In genomic region chr18:58113337-58113736, GRCh38 we compare ENCODE assay signal across 16 cellular contexts.
DNase-seq lines count a peak whose midpoint lies in the region; ATAC-seq and TF ChIP-seq lines count a peak whose summit lies in the region.
"Had no signal": no experiment of that assay in that cellular context is flagged by ENCODE, and none has a peak within 500 bp of the region (broad histone marks: within the 10 kb centered on the region; RNA-seq: fewer than 3 reads in every experiment).

No MANE protein-coding gene starts in this region.

- peaks cover 4% of the 10 kb centered on the region for H3K36me3 Mint-ChIP-seq in mesothelial cell of epicardium
- H3K36me3 Mint-ChIP-seq: activated naive CD8-positive, alpha-beta T cell treated with anti-CD3 and anti-CD28 coated beads, Interleukin-2, amount 10 ng/mL, durations not matched to agents 7 days and 5 days had no signal

- peak overlapping the region; percentile 39; the same call in 1 of the 2 replicates for H3K4me2 ChIP-seq in BLaER1
- H3K4me2 ChIP-seq in neuronal stem cell (ENCODE audit: insufficient read depth, low read length, poor library complexity, severe bottlenecking), result no peak overlapping the region

- H3K79me1 ChIP-seq in neuronal stem cell (ENCODE audit: low read depth, low read length), result no peaks in the 10 kb centered on the region

- no peak overlapping the region for H2AK5ac ChIP-seq in neuronal stem cell (ENCODE audit: low read depth, low read length)

- H3K27ac ChIP-seq in BLaER1, result no peak overlapping the region
- H3K27ac ChIP-seq in neuronal stem cell (replicated peaks; ENCODE audit: low read length), result no peak overlapping the region
- H3K27ac ChIP-seq: heart right ventricle, psoas muscle, thoracic aorta had no signal

- H3K4me1 ChIP-seq in BLaER1 (peaks cover 18% of the 10 kb centered on the region), neuronal stem cell (ENCODE audit: control insufficient read depth in 2 of 2, insufficient read depth in 1 of 2, low read depth in 1 of 2, low read length in 2 of 2) (peaks cover 9 to 14% of the 10 kb centered on the region in 2 donors)
- H3K4me1 ChIP-seq: psoas muscle had no signal

- ATAC-seq in GM18867 (IDR thresholded peaks at IDR 0.05; ENCODE audit: unreplicated experiment) (peak; percentile 59), GM21723 (IDR thresholded peaks at IDR 0.05; ENCODE audit: unreplicated experiment) (peak; percentile 65), HG03460 (IDR thresholded peaks at IDR 0.05; ENCODE audit: unreplicated experiment) (peak; percentile 78)
- ATAC-seq: heart right ventricle, left cardiac atrium, psoas muscle had no signal

- no peak overlapping the region for H2AFZ ChIP-seq in neuronal stem cell (ENCODE audit: low read length)

- H4K8ac ChIP-seq in neuronal stem cell (ENCODE audit: low read depth, low read length), result no peak overlapping the region

- H3K4me3 ChIP-seq in BLaER1 (no peak overlapping the region), neuronal stem cell (ENCODE audit: low read length in 2 of 2) (no peak overlapping the region)
- H3K4me3 ChIP-seq: heart right ventricle, psoas muscle, thoracic aorta had no signal

- H3K27me3 ChIP-seq in BLaER1 (no peaks in the 10 kb centered on the region), neuronal stem cell (ENCODE audit: control insufficient read depth in 3 of 3, insufficient read depth in 3 of 3, low read depth in 1 of 3, low read length in 3 of 3) (no peaks in the 10 kb centered on the region)
- H3K27me3 ChIP-seq: heart right ventricle had no signal

- no peak for TF ChIP-seq CTCF in mesothelial cell of epicardium (IDR thresholded peaks at IDR 0.05; ENCODE audit: unreplicated experiment)

- no peak overlapping the region for H3K27ac Mint-ChIP-seq in mesothelial cell of epicardium
- H3K27ac Mint-ChIP-seq: activated naive CD8-positive, alpha-beta T cell treated with anti-CD3 and anti-CD28 coated beads, Interleukin-2, amount 10 ng/mL, durations not matched to agents 7 days and 5 days had no signal

- H3K4me1 Mint-ChIP-seq in mesothelial cell of epicardium, result peaks cover 25% of the 10 kb centered on the region

- H3K4ac ChIP-seq in neuronal stem cell (ENCODE audit: low read length), result no peak overlapping the region

- no peak overlapping the region for H3K18ac ChIP-seq in neuronal stem cell (ENCODE audit: low read length)

- H4K91ac ChIP-seq in neuronal stem cell (ENCODE audit: low read depth, low read length, poor library complexity), result no peak overlapping the region

- H4K20me1 ChIP-seq in BLaER1, result peaks cover 38% of the 10 kb centered on the region; the same call in 1 of the 2 replicates

- H3K27me3 Mint-ChIP-seq in mesothelial cell of epicardium (ENCODE audit: low read depth), result no peaks in the 10 kb centered on the region

- no peak for DNase-seq in mesothelial cell of epicardium (ENCODE audit: low spot score in 2 of 2, unreplicated experiment in 2 of 2)
- no peak for DNase-seq in EL
- DNase-seq in NCI-H2107 treated with DMSO at 0.1 percent for 48 hours (lab: John Stamatoyannopoulos, UW; ENCODE audit: unreplicated experiment), result no peak
- no peak for DNase-seq in neuronal stem cell (ENCODE audit: low spot score)
- DNase-seq: activated naive CD8-positive, alpha-beta T cell treated with anti-CD3 and anti-CD28 coated beads, Interleukin-2, amount 10 ng/mL, durations not matched to agents 7 days and 5 days; heart right ventricle; left cardiac atrium; NCI-H2029 treated with DMSO at 0.1 percent for 48 hours; NCI-H526 treated with DMSO at 0.1 percent for 48 hours; psoas muscle; stimulated activated CD4-positive, alpha-beta T cell treated with anti-CD3 and anti-CD28 coated beads, Interleukin-15, amount 100 ng/mL, for 24 hours had no signal

- no peaks in the 10 kb centered on the region for H3K9me3 Mint-ChIP-seq in mesothelial cell of epicardium
- H3K9me3 Mint-ChIP-seq: activated naive CD8-positive, alpha-beta T cell treated with anti-CD3 and anti-CD28 coated beads, Interleukin-2, amount 10 ng/mL, durations not matched to agents 7 days and 5 days had no signal

- H3K14ac ChIP-seq in neuronal stem cell (ENCODE audit: low read length), result no peak overlapping the region

- H3K36me3 ChIP-seq in BLaER1, result no peaks in the 10 kb centered on the region
- no peaks in the 10 kb centered on the region for H3K36me3 ChIP-seq in neuronal stem cell (replicated peaks in 1 of 2; ENCODE audit: control insufficient read depth in 2 of 2, insufficient read depth in 2 of 2, low read length in 2 of 2)
- H3K36me3 ChIP-seq: heart right ventricle, thoracic aorta had no signal

- no peak overlapping the region for H3K23ac ChIP-seq in neuronal stem cell (ENCODE audit: low read depth, low read length, poor library complexity)

- H3K9me3 ChIP-seq in BLaER1, result no peaks in the 10 kb centered on the region
- H3K9me3 ChIP-seq in neuronal stem cell (replicated peaks in 1 of 2; ENCODE audit: control insufficient read depth in 2 of 2, insufficient read depth in 1 of 2, low read depth in 1 of 2, low read length in 2 of 2), result no peaks in the 10 kb centered on the region
- H3K9me3 ChIP-seq: heart right ventricle, psoas muscle, thoracic aorta had no signal

- no peak overlapping the region for H3K4me3 Mint-ChIP-seq in mesothelial cell of epicardium
- H3K4me3 Mint-ChIP-seq: activated naive CD8-positive, alpha-beta T cell treated with anti-CD3 and anti-CD28 coated beads, Interleukin-2, amount 10 ng/mL, durations not matched to agents 7 days and 5 days had no signal

- no peak overlapping the region for H2BK120ac ChIP-seq in neuronal stem cell (ENCODE audit: low read depth, low read length)

- no peak overlapping the region for H2BK5ac ChIP-seq in neuronal stem cell (ENCODE audit: low read length)

- WGBS in neuronal stem cell (ENCODE audit: extremely low coverage in 2 of 2, insufficient read length in 2 of 2, insufficient replicate concordance in 1 of 2), 2 donors, result no CpG with 5 or more reads among the region's 3 CpGs

- no peak overlapping the region for H2BK12ac ChIP-seq in neuronal stem cell (ENCODE audit: low read length)

- H3K9ac ChIP-seq in BLaER1, result no peak overlapping the region
- H3K9ac ChIP-seq in neuronal stem cell (ENCODE audit: low read depth, low read length, poor library complexity), result no peak overlapping the region

- no peak overlapping the region for H2BK15ac ChIP-seq in neuronal stem cell (ENCODE audit: low read length)
